Comparison of ENCODE assay signal across 19 cellular contexts in genomic region chr5:177129206-177129605, GRCh38. TPM values are rescaled to one million over a fixed set of nuclear protein-coding genes. Genes with fewer than 3 reads are reported as not detected.
DNase-seq lines count a peak whose midpoint lies in the region; ATAC-seq lines count a peak whose summit lies in the region.
"Had no signal": no experiment of that assay in that cellular context is flagged by ENCODE, and none has a peak within 500 bp of the region (broad histone marks: within the 10 kb centered on the region; RNA-seq: fewer than 3 reads in every experiment).

No MANE protein-coding gene starts in this region.

- peaks cover 20% of the 10 kb centered on the region for H3K4me1 Mint-ChIP-seq in stimulated activated naive CD8-positive, alpha-beta T cell treated with anti-CD3 and anti-CD28 coated beads, Interleukin-15, Interleukin-2, amounts not matched to agents 100 ng/mL and 50 ng/mL, for 24 hours (ENCODE audit: low read depth)
- peaks cover 25% of the 10 kb centered on the region for H3K4me1 Mint-ChIP-seq in activated CD4-positive, alpha-beta memory T cell treated with anti-CD3 and anti-CD28 coated beads for 36 hours (ENCODE audit: low read depth)

- no peak overlapping the region for H3K4me3 Mint-ChIP-seq in stimulated activated naive CD8-positive, alpha-beta T cell treated with anti-CD3 and anti-CD28 coated beads, Interleukin-15, Interleukin-2, amounts not matched to agents 100 ng/mL and 50 ng/mL, for 24 hours
- H3K4me3 Mint-ChIP-seq in activated CD4-positive, alpha-beta memory T cell treated with anti-CD3 and anti-CD28 coated beads for 36 hours = no peak overlapping the region

- H3K9ac ChIP-seq in mesendoderm (ENCODE audit: low read length) = no peak overlapping the region
- H3K9ac ChIP-seq: GM23248 had no signal

- H2BK120ac ChIP-seq in mesendoderm (ENCODE audit: low read depth, low read length) = no peak overlapping the region

- no peak for ATAC-seq in stimulated activated naive CD8-positive, alpha-beta T cell treated with anti-CD3 and anti-CD28 coated beads, Interleukin-15, Interleukin-2, amounts not matched to agents 100 U/mL and 50 U/mL, for 24 hours
- ATAC-seq in GM19351 (IDR thresholded peaks at IDR 0.05; ENCODE audit: unreplicated experiment) (no peak), GM18907 (IDR thresholded peaks at IDR 0.05; ENCODE audit: unreplicated experiment) (no peak)
- ATAC-seq: foreskin keratinocyte, left lung had no signal

- no CpG with 5 or more reads among the region's 2 CpGs for WGBS in mesendoderm (ENCODE audit: extremely low coverage, insufficient coverage, low lambda C conversion rate)

- no peak overlapping the region for H3K4me3 ChIP-seq in mesendoderm (ENCODE audit: low read length)
- H3K4me3 ChIP-seq: GM23248, left lung, PC-9, SK-N-MC, suprapubic skin had no signal

- H3K79me2 ChIP-seq in mesendoderm (ENCODE audit: control insufficient read depth, insufficient read depth, low read length) = peaks cover 3% of the 10 kb centered on the region

- no peak for DNase-seq in stimulated activated naive CD8-positive, alpha-beta T cell treated with anti-CD3 and anti-CD28 coated beads, Interleukin-15, Interleukin-2, amounts not matched to agents 100 U/mL and 50 U/mL, for 24 hours
- no peak for DNase-seq in activated CD4-positive, alpha-beta memory T cell treated with anti-CD3 and anti-CD28 coated beads for 36 hours
- DNase-seq in mesendoderm (no peak), NCI-H446 (lab: John Stamatoyannopoulos, UW) (no peak), GM19238 (ENCODE audit: insufficient read length, low spot score) (no peak)
- DNase-seq: activated CD8-positive, alpha-beta memory T cell treated with anti-CD3 and anti-CD28 coated beads, Interleukin-2, amount 50 U/mL, for 48 hours; anterior cingulate cortex; foreskin keratinocyte; GM23248; NCI-H1930; NCI-H524 treated with DMSO at 0.1 percent for 48 hours; PC-9; stimulated activated CD4-positive, alpha-beta T cell treated with anti-CD3 and anti-CD28 coated beads, Interleukin-15, amount 100 ng/mL, for 24 hours had no signal

- H2BK5ac ChIP-seq in mesendoderm (ENCODE audit: low read length) = no peak overlapping the region

- POLR2A ChIA-PET in activated CD4-positive, alpha-beta memory T cell treated with anti-CD3 and anti-CD28 coated beads for 36 hours (lab: Charles Lee) = interaction anchor here (1.0 kb wide), 1 partner anchor 12 kb away, joined by 3 read pairs; no protein-coding TSS in a partner anchor

- H3K36me3 Mint-ChIP-seq in stimulated activated naive CD8-positive, alpha-beta T cell treated with anti-CD3 and anti-CD28 coated beads, Interleukin-15, Interleukin-2, amounts not matched to agents 100 ng/mL and 50 ng/mL, for 24 hours (ENCODE audit: low read depth) = no peaks in the 10 kb centered on the region
- H3K36me3 Mint-ChIP-seq in activated CD4-positive, alpha-beta memory T cell treated with anti-CD3 and anti-CD28 coated beads for 36 hours = no peaks in the 10 kb centered on the region

- no peak overlapping the region for H3K27ac ChIP-seq in mesendoderm (ENCODE audit: low read depth, low read length)
- H3K27ac ChIP-seq: foreskin keratinocyte, GM23248, PC-9, SK-N-MC, suprapubic skin had no signal

- H2AK5ac ChIP-seq in mesendoderm (ENCODE audit: low read length) = no peak overlapping the region

- H3K18ac ChIP-seq in mesendoderm (ENCODE audit: low read length) = no peak overlapping the region

- CTCF ChIA-PET in activated CD4-positive, alpha-beta memory T cell treated with anti-CD3 and anti-CD28 coated beads for 36 hours (lab: Charles Lee) = interaction anchor here (1.1 to 1.5 kb wide), 3 partner anchors 15 to 180 kb away, joined by 5 to 12 read pairs (median 5); no protein-coding TSS in a partner anchor

- H3K4me1 ChIP-seq in mesendoderm (ENCODE audit: control insufficient read depth, low read depth, low read length) = peaks cover 11% of the 10 kb centered on the region
- H3K4me1 ChIP-seq: foreskin keratinocyte had no signal

- H3K27me3 ChIP-seq in mesendoderm (ENCODE audit: insufficient read depth, low read length, poor library complexity) = no peaks in the 10 kb centered on the region
- H3K27me3 ChIP-seq: foreskin keratinocyte, left lung, suprapubic skin had no signal

- peak overlapping the region; percentile 36 for H3K56ac ChIP-seq in mesendoderm (ENCODE audit: low read length)

- peaks cover 2% of the 10 kb centered on the region for H3K79me1 ChIP-seq in mesendoderm (ENCODE audit: low read length)

- no peak overlapping the region for H3K4me2 ChIP-seq in mesendoderm (ENCODE audit: low read length)
- H3K4me2 ChIP-seq: PC-9 had no signal

- H4K8ac ChIP-seq in mesendoderm (ENCODE audit: low read depth, low read length) = no peak overlapping the region

- H3K9me3 Mint-ChIP-seq in stimulated activated naive CD8-positive, alpha-beta T cell treated with anti-CD3 and anti-CD28 coated beads, Interleukin-15, Interleukin-2, amounts not matched to agents 100 ng/mL and 50 ng/mL, for 24 hours = no peaks in the 10 kb centered on the region
- H3K9me3 Mint-ChIP-seq in activated CD4-positive, alpha-beta memory T cell treated with anti-CD3 and anti-CD28 coated beads for 36 hours = no peaks in the 10 kb centered on the region

- peak overlapping the region; percentile 51 for H3K27ac Mint-ChIP-seq in stimulated activated naive CD8-positive, alpha-beta T cell treated with anti-CD3 and anti-CD28 coated beads, Interleukin-15, Interleukin-2, amounts not matched to agents 100 ng/mL and 50 ng/mL, for 24 hours
- peak overlapping the region; percentile 44 for H3K27ac Mint-ChIP-seq in activated CD4-positive, alpha-beta memory T cell treated with anti-CD3 and anti-CD28 coated beads for 36 hours

- H3K23ac ChIP-seq in mesendoderm (ENCODE audit: low read length) = no peak overlapping the region

- no peaks in the 10 kb centered on the region for H3K36me3 ChIP-seq in mesendoderm (ENCODE audit: control insufficient read depth, insufficient read depth, low read length)
- H3K36me3 ChIP-seq: left lung, suprapubic skin had no signal

- no peak overlapping the region for H4K5ac ChIP-seq in mesendoderm (ENCODE audit: low read length)

- intact Hi-C loops in activated CD4-positive, alpha-beta memory T cell treated with anti-CD3 and anti-CD28 coated beads for 36 hours (cut with micrococcal nuclease) = no loop called here

- no peaks in the 10 kb centered on the region for H3K27me3 Mint-ChIP-seq in stimulated activated naive CD8-positive, alpha-beta T cell treated with anti-CD3 and anti-CD28 coated beads, Interleukin-15, Interleukin-2, amounts not matched to agents 100 ng/mL and 50 ng/mL, for 24 hours
- no peaks in the 10 kb centered on the region for H3K27me3 Mint-ChIP-seq in activated CD4-positive, alpha-beta memory T cell treated with anti-CD3 and anti-CD28 coated beads for 36 hours

- H3K4ac ChIP-seq in mesendoderm (ENCODE audit: low read depth, low read length) = no peak overlapping the region

- no peak overlapping the region for H2BK15ac ChIP-seq in mesendoderm (replicated peaks; ENCODE audit: low read depth)

RNA-seq across cellular contexts. Expression of gene NSD1, which starts 4.4 kb away (rescaled TPM):
- total RNA-seq in activated CD4-positive, alpha-beta memory T cell treated with anti-CD3 and anti-CD28 coated beads for 36 hours = 10 to 100 TPM; 54.6 to 55.5 TPM
- 38.2 TPM for polyA plus RNA-seq in mesendoderm (2013, experiment 1 of 2)
- polyA plus RNA-seq in mesendoderm (2013, experiment 2 of 2) = 38.5 TPM

RNA-seq across cellular contexts. Expression of gene FGFR4, which starts 42.5 kb away (rescaled TPM):
- under 1 TPM; 0.76 to 0.87 TPM for total RNA-seq in activated CD4-positive, alpha-beta memory T cell treated with anti-CD3 and anti-CD28 coated beads for 36 hours
- polyA plus RNA-seq in mesendoderm (2013, experiment 1 of 2) = 28.8 TPM
- 30.0 TPM for polyA plus RNA-seq in mesendoderm (2013, experiment 2 of 2)
- total RNA-seq: GM23248 had no signal
